ENCODE assay signal across 1 cellular context in the genomic region with DNA sequence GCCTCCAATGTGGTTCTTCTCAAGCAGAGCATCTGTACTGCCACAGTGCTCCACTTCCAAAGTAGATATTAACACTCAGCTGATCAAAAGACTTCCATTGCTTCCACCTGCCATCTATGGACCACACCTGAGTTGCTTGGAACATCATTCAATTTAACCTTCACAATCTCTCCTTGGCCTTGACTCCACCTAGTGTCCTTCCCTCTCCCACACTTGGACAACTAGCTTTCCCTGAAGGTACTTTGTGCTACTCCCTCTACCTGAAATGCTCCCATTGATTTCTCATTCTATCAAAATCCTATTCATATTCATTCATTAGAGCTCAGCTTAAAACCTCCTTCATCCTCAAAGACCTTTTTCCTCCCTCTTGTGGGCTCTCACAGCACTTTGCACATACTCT.
TF ChIP-seq lines count a peak whose summit lies in the region.

No MANE protein-coding gene starts in this region.

TF ChIP-seq in A549, 52 proteins besides CTCF, POLR2A, EP300 and RAD21 (continued from another document):
- TF ChIP-seq, protein P1, sequence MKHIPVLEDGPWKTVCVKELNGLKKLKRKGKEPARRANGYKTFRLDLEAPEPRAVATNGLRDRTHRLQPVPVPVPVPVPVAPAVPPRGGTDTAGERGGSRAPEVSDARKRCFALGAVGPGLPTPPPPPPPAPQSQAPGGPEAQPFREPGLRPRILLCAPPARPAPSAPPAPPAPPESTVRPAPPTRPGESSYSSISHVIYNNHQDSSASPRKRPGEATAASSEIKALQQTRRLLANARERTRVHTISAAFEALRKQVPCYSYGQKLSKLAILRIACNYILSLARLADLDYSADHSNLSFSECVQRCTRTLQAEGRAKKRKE (CRISPR knock-in tag; IDR thresholded peaks at IDR 0.05; ENCODE audit: low read depth): no peak
- TF ChIP-seq RCOR1 (IDR thresholded peaks at IDR 0.05; ENCODE audit: low read depth, low read length): no peak
- TF ChIP-seq HOXA7 (CRISPR knock-in tag; IDR thresholded peaks at IDR 0.05): no peak
- TF ChIP-seq HOXB13 (CRISPR knock-in tag; IDR thresholded peaks at IDR 0.05; ENCODE audit: low read depth): no peak
- no peak for TF ChIP-seq ZC3H11A (IDR thresholded peaks at IDR 0.05)
- no peak for TF ChIP-seq POLR2AphosphoS2 (conservative IDR thresholded peaks at IDR 0.05; ENCODE audit: low read length)
- TF ChIP-seq ESRRA (IDR thresholded peaks at IDR 0.05; ENCODE audit: borderline replicate concordance, low read length): no peak
- no peak for TF ChIP-seq EHF (CRISPR knock-in tag; IDR thresholded peaks at IDR 0.05)
- TF ChIP-seq ZNF302 (CRISPR knock-in tag; IDR thresholded peaks at IDR 0.05): no peak
- TF ChIP-seq FOXS1 (CRISPR knock-in tag; IDR thresholded peaks at IDR 0.05): no peak
- no peak for TF ChIP-seq PHF8 (IDR thresholded peaks at IDR 0.05; ENCODE audit: borderline replicate concordance, low read depth)
- no peak for TF ChIP-seq NPAS2 (CRISPR knock-in tag; IDR thresholded peaks at IDR 0.05; ENCODE audit: borderline replicate concordance)
- no peak for TF ChIP-seq TP53 (CRISPR knock-in tag; IDR thresholded peaks at IDR 0.05)
- no peak for TF ChIP-seq RNF2 (IDR thresholded peaks at IDR 0.05; ENCODE audit: borderline replicate concordance, low read depth)
TF ChIP-seq in A549: peak in this region for 0.
